ENCODE assay signal across 14 cellular contexts in the genomic region with DNA sequence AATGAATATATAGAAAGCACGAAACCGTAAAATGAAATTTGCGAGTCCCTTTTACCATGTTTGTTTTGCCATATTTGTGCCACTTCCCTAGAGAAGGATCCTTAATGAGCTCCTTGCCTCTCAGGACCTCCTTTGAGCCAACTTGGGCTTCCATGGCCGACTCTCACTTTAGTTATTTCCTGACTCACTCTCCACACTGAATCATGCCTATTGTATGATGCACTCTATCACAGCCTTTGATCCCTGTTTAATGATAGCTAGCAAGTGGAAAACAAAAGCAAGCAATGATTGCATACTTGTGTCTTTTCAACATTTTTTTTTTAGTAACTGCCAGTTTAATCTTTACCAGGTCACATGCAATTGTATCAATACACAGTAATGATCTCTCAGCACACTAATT.
DNase-seq lines count a peak whose midpoint lies in the region; ATAC-seq, FAIRE-seq and TF ChIP-seq lines count a peak whose summit lies in the region.
"Had no signal": no experiment of that assay in that cellular context is flagged by ENCODE, and none has a peak within 500 bp of the region (broad histone marks: within the 10 kb centered on the region; RNA-seq: fewer than 3 reads in every experiment).

No MANE protein-coding gene starts in this region.

- WGBS in IMR-90 (ENCODE audit: extremely low coverage in 2 of 2, insufficient read length in 1 of 2), 2 experiments: no CpG with 5 or more reads among the region's 4 CpGs

- no peak overlapping the region for H2AK9ac ChIP-seq in IMR-90 (replicated peaks; ENCODE audit: low read depth, low read length, poor library complexity)

- no peak for TF ChIP-seq RAD21 in IMR-90 (IDR thresholded peaks at IDR 0.05; ENCODE audit: low read length)

- H3K23ac ChIP-seq in IMR-90 (ENCODE audit: low read depth, low read length): no peak overlapping the region

- H3K9ac ChIP-seq in IMR-90 (ENCODE audit: low read depth, low read length) (no peak overlapping the region), keratinocyte (ENCODE audit: control insufficient read depth, extremely low read depth, insufficient read depth, low read length) (no peak overlapping the region)

- H2BK15ac ChIP-seq in IMR-90 (ENCODE audit: low read depth, low read length): no peak overlapping the region

- no peak overlapping the region for H3K14ac ChIP-seq in IMR-90 (replicated peaks; ENCODE audit: low read depth, low read length)

- no peak overlapping the region for H2AK5ac ChIP-seq in IMR-90 (ENCODE audit: low read depth, low read length)

- ATAC-seq in IMR-90 (ENCODE audit: low read depth) (peak; percentile 60; the same call in 1 of the 2 replicates), GM18498 (IDR thresholded peaks at IDR 0.05; ENCODE audit: unreplicated experiment) (no peak), upper lobe of right lung (no peak)
- ATAC-seq: WTC11 had no signal

- H3K56ac ChIP-seq in IMR-90 (ENCODE audit: extremely low read depth, insufficient read depth, low read length): no peak overlapping the region

- no peaks in the 10 kb centered on the region for H3K36me3 Mint-ChIP-seq in CD14-positive monocyte
- H3K36me3 Mint-ChIP-seq: activated naive CD4-positive, alpha-beta T cell treated with anti-CD3 and anti-CD28 coated beads, Interleukin-2, amount 50 U/mL, for 24 hours; WTC11 had no signal

- H3K9me3 Mint-ChIP-seq in CD14-positive monocyte: peaks cover 3 to 12% (median 5%) of the 10 kb centered on the region in 7 donors
- H3K9me3 Mint-ChIP-seq: activated naive CD4-positive, alpha-beta T cell treated with anti-CD3 and anti-CD28 coated beads, Interleukin-2, amount 50 U/mL, for 24 hours had no signal

- POLR2A ChIA-PET in IMR-90 (lab: Charles Lee; ENCODE audit: unreplicated experiment): no interaction called here

- no peak overlapping the region for H4K5ac ChIP-seq in IMR-90 (ENCODE audit: low read depth, low read length)

- H3K27me3 ChIP-seq in IMR-90 (ENCODE audit: control insufficient read depth, insufficient read depth, low read length) (no peaks in the 10 kb centered on the region), keratinocyte (ENCODE audit: control insufficient read depth, extremely low read depth, insufficient read depth, low read length) (no peaks in the 10 kb centered on the region), upper lobe of right lung (no peaks in the 10 kb centered on the region)

- H3K27me3 Mint-ChIP-seq in CD14-positive monocyte (ENCODE audit: low read depth in 3 of 3): peaks cover 0 to 2% (median 1%) of the 10 kb centered on the region in 3 donors
- H3K27me3 Mint-ChIP-seq: activated naive CD4-positive, alpha-beta T cell treated with anti-CD3 and anti-CD28 coated beads, Interleukin-2, amount 50 U/mL, for 24 hours had no signal

- BruUV-seq in IMR-90 (replicated peaks; lab: Mats Ljungman, UMichigan): no TSS peak

- intact Hi-C loops in IMR-90 (cut with micrococcal nuclease): no loop called here
- intact Hi-C loops in CD14-positive monocyte (cut with micrococcal nuclease): no loop called here
- intact Hi-C loops in upper lobe of right lung (cut with DNase I): no loop called here

- TF ChIP-seq CTCF in IMR-90 (conservative IDR thresholded peaks at IDR 0.05; ENCODE audit: low read depth, low read length) (no peak), astrocyte of the cerebellum (IDR thresholded peaks at IDR 0.05; ENCODE audit: low read depth, low read length, missing control alignments) (no peak), keratinocyte (optimal IDR thresholded peaks at IDR 0.05 in 1 of 3, IDR thresholded peaks at IDR 0.05 in 1 of 3, conservative IDR thresholded peaks at IDR 0.05 in 1 of 3; ENCODE audit: extremely low read depth in 1 of 3, insufficient read depth in 2 of 3, low read length in 3 of 3) (no peak), CD14-positive monocyte (IDR thresholded peaks at IDR 0.05) (no peak), upper lobe of right lung (IDR thresholded peaks at IDR 0.05) (no peak)

- H3K79me2 ChIP-seq in keratinocyte (ENCODE audit: control insufficient read depth, insufficient read depth, low read length): no peaks in the 10 kb centered on the region

- FAIRE-seq in keratinocyte (lab: Jason Lieb, UNC): peak; percentile 53

- H2BK120ac ChIP-seq in IMR-90 (ENCODE audit: low read depth, low read length): no peak overlapping the region

- H4K20me1 ChIP-seq in IMR-90 (ENCODE audit: insufficient read depth, low read length) (no peaks in the 10 kb centered on the region), keratinocyte (ENCODE audit: control insufficient read depth, extremely low read depth, insufficient read depth, low read length) (no peaks in the 10 kb centered on the region)

- H4K91ac ChIP-seq in IMR-90 (ENCODE audit: insufficient read depth, low read depth, low read length): no peak overlapping the region

- dilution Hi-C loops in IMR-90 (cut with HindIII; ENCODE audit: low sequenced_read_pairs, unreplicated experiment): no loop called here
- dilution Hi-C loops in keratinocyte (cut with MboI; ENCODE audit: extremely low pct_ligation_motif_present, low sequenced_read_pairs): no loop called here

- no peak overlapping the region for H2BK20ac ChIP-seq in IMR-90 (ENCODE audit: low read depth, low read length)

- TF ChIP-seq POLR2A in IMR-90 (IDR thresholded peaks at IDR 0.05; ENCODE audit: low read depth, low read length): no peak

- H3K9me1 ChIP-seq in IMR-90 (ENCODE audit: insufficient read depth, low read length) (no peaks in the 10 kb centered on the region), keratinocyte (ENCODE audit: control insufficient read depth, extremely low read depth, insufficient read depth, low read length) (no peaks in the 10 kb centered on the region)

- DNase-seq in AG08396 (ENCODE audit: low spot score): peak; percentile 15
- peak; percentile 48 for DNase-seq in IMR-90
- peak; percentile 40 for DNase-seq in astrocyte of the cerebellum (ENCODE audit: low read depth)
- DNase-seq in keratinocyte (ENCODE audit: low read depth, low spot score): no peak
- no peak for DNase-seq in CD14-positive monocyte (ENCODE audit: low spot score)
- DNase-seq in iPS-NIHi7 (ENCODE audit: extremely low spot score): no peak
- no peak for DNase-seq in upper lobe of right lung
- DNase-seq: AML-193, DMS153 had no signal

- no peak overlapping the region for H3K18ac ChIP-seq in IMR-90 (ENCODE audit: low read depth, low read length)

- H3K4me1 Mint-ChIP-seq in CD14-positive monocyte: no peaks in the 10 kb centered on the region
- H3K4me1 Mint-ChIP-seq: activated naive CD4-positive, alpha-beta T cell treated with anti-CD3 and anti-CD28 coated beads, Interleukin-2, amount 50 U/mL, for 24 hours; WTC11 had no signal

- no peak overlapping the region for H3K27ac Mint-ChIP-seq in CD14-positive monocyte
- H3K27ac Mint-ChIP-seq: activated naive CD4-positive, alpha-beta T cell treated with anti-CD3 and anti-CD28 coated beads, Interleukin-2, amount 50 U/mL, for 24 hours; mesothelial cell of epicardium; WTC11 had no signal

- no peak overlapping the region for H4K8ac ChIP-seq in IMR-90 (ENCODE audit: low read depth in 2 of 2, low read length in 2 of 2)

- H3K36me3 ChIP-seq in IMR-90 (ENCODE audit: control insufficient read depth, insufficient read depth, low read length): no peaks in the 10 kb centered on the region
- no peaks in the 10 kb centered on the region for H3K36me3 ChIP-seq in keratinocyte (ENCODE audit: control insufficient read depth in 2 of 2, extremely low read depth in 1 of 2, insufficient read depth in 2 of 2, low read length in 2 of 2)
- H3K36me3 ChIP-seq in upper lobe of right lung: no peaks in the 10 kb centered on the region
- H3K36me3 ChIP-seq: thoracic aorta had no signal

- no peak overlapping the region for H3K4me3 Mint-ChIP-seq in CD14-positive monocyte
- H3K4me3 Mint-ChIP-seq: activated naive CD4-positive, alpha-beta T cell treated with anti-CD3 and anti-CD28 coated beads, Interleukin-2, amount 50 U/mL, for 24 hours; mesothelial cell of epicardium; WTC11 had no signal

- no peak overlapping the region for H2AFZ ChIP-seq in IMR-90 (replicated peaks; ENCODE audit: low read length, poor library complexity)
- no peak overlapping the region for H2AFZ ChIP-seq in keratinocyte (ENCODE audit: control insufficient read depth, low read length)

- H3K4me1 ChIP-seq in IMR-90 (ENCODE audit: control insufficient read depth, insufficient read depth, low read length): no peaks in the 10 kb centered on the region
- H3K4me1 ChIP-seq in keratinocyte (ENCODE audit: control insufficient read depth, extremely low read depth, insufficient read depth, low read length): peaks cover 7% of the 10 kb centered on the region
- no peaks in the 10 kb centered on the region for H3K4me1 ChIP-seq in upper lobe of right lung

- H3K79me1 ChIP-seq in IMR-90 (ENCODE audit: low read depth in 1 of 2, low read length in 2 of 2): no peaks in the 10 kb centered on the region

- in situ Hi-C loops in IMR-90 (cut with MboI; ENCODE audit: low sequenced_read_pairs) (no loop called here), astrocyte of the cerebellum (cut with HindIII; ENCODE audit: low sequenced_read_pairs) (no loop called here)

- CTCF ChIA-PET in IMR-90 (lab: Yijun Ruan, JAX): no interaction called here

- H3K4me3 ChIP-seq in IMR-90 (ENCODE audit: insufficient read depth, low read depth, low read length) (no peak overlapping the region), astrocyte of the cerebellum (ENCODE audit: low read depth, low read length) (no peak overlapping the region), keratinocyte (ENCODE audit: control insufficient read depth in 2 of 3, extremely low read depth in 1 of 3, insufficient read depth in 2 of 3, low read depth in 1 of 3, low read length in 3 of 3) (no peak overlapping the region), upper lobe of right lung (no peak overlapping the region)
- H3K4me3 ChIP-seq: thoracic aorta had no signal

- H3K27ac ChIP-seq in IMR-90 (ENCODE audit: insufficient read depth, low read length) (no peak overlapping the region), keratinocyte (ENCODE audit: control insufficient read depth, insufficient read depth, low read length) (no peak overlapping the region), upper lobe of right lung (no peak overlapping the region)
- H3K27ac ChIP-seq: thoracic aorta had no signal

- no peak overlapping the region for H2BK5ac ChIP-seq in IMR-90 (ENCODE audit: low read depth, low read length, poor library complexity, severe bottlenecking)

- H3K4me2 ChIP-seq in IMR-90 (ENCODE audit: low read depth, low read length): no peak overlapping the region
- no peak overlapping the region for H3K4me2 ChIP-seq in keratinocyte (ENCODE audit: control insufficient read depth, extremely low read depth, insufficient read depth, low read depth, low read length)

- H3K9me3 ChIP-seq in IMR-90 (ENCODE audit: control insufficient read depth, insufficient read depth, low read length) (no peaks in the 10 kb centered on the region), keratinocyte (ENCODE audit: control insufficient read depth, low read depth, low read length) (no peaks in the 10 kb centered on the region), upper lobe of right lung (no peaks in the 10 kb centered on the region)
- H3K9me3 ChIP-seq: thoracic aorta had no signal

- no peak overlapping the region for H3K4ac ChIP-seq in IMR-90 (ENCODE audit: low read depth, low read length)

TF ChIP-seq in IMR-90, 13 proteins besides CTCF, POLR2A, EP300 and RAD21 (continues in another document):
- TF ChIP-seq SMC3 (IDR thresholded peaks at IDR 0.05; ENCODE audit: low read depth, low read length): no peak

Comparison
In these comparisons a context has a peak if more than half of its experiments do, and no peak if none do; other contexts are left out.
1. DNase-seq: peak in AG08396 (single experiment), IMR-90 (single experiment) and astrocyte of the cerebellum (single experiment); none in keratinocyte (single experiment), CD14-positive monocyte (single experiment), iPS-NIHi7 (single experiment) and upper lobe of right lung (single experiment).